Comparison of ENCODE assay signal across 30 cellular contexts in genomic region chr6:107542170-107542569, GRCh38. TPM values are rescaled to one million over a fixed set of nuclear protein-coding genes. Genes with fewer than 3 reads are reported as not detected.
DNase-seq lines count a peak whose midpoint lies in the region; ATAC-seq, FAIRE-seq and TF ChIP-seq lines count a peak whose summit lies in the region.
"Had no signal": no experiment of that assay in that cellular context is flagged by ENCODE, and none has a peak within 500 bp of the region (broad histone marks: within the 10 kb centered on the region; RNA-seq: fewer than 3 reads in every experiment).

No MANE protein-coding gene starts in this region.

- no peaks in the 10 kb centered on the region for H3F3A ChIP-seq in MM.1S (ENCODE audit: insufficient read depth, low read length)

- peak; percentile 10 for ATAC-seq in sciatic nerve
- ATAC-seq: activated naive CD4-positive, alpha-beta T cell treated with anti-CD3 and anti-CD28 coated beads, Interleukin-2, amount 50 U/mL, for 72 hours; GM12878; left lung; SK-N-SH treated with all-trans-retinoic acid at 6 μM for 48 hours had no signal

- H3K9me2 ChIP-seq in MM.1S (replicated peaks; ENCODE audit: insufficient read depth, low read length): no peaks in the 10 kb centered on the region; the same call in 1 of the 2 replicates

- no peaks in the 10 kb centered on the region for H3K79me2 ChIP-seq in MM.1S (ENCODE audit: low read length)

- peak; percentile 62 for FAIRE-seq in bronchial epithelial cell (lab: Jason Lieb, UNC)
- FAIRE-seq: colon, GM12878 had no signal

- H3K36me3 ChIP-seq in bronchial epithelial cell (ENCODE audit: control insufficient read depth, insufficient read depth, low read length) (no peaks in the 10 kb centered on the region), right atrium auricular region (no peaks in the 10 kb centered on the region), MM.1S (replicated peaks; ENCODE audit: insufficient read depth, low read length) (no peaks in the 10 kb centered on the region)
- H3K36me3 ChIP-seq: breast epithelium, left lung, MG63, thoracic aorta, WERI-Rb-1 had no signal

- DNase-seq in OCI-M1 (lab: John Stamatoyannopoulos, UW) (peak; percentile 26), bronchial epithelial cell (ENCODE audit: low read depth) (no peak), right atrium auricular region (ENCODE audit: low spot score) (peak; percentile 74), sciatic nerve (ENCODE audit: low spot score) (no peak), Kasumi-1 (lab: John Stamatoyannopoulos, UW) (no peak), DMS114 treated with DMSO at 0.1 percent for 48 hours (lab: John Stamatoyannopoulos, UW; ENCODE audit: unreplicated experiment) (no peak), MM.1S (no peak)
- DNase-seq: activated CD4-positive, alpha-beta T cell treated with anti-CD3 and anti-CD28 coated beads for 48 hours; activated effector memory CD4-positive, alpha-beta T cell treated with Interleukin-2 at 50 U/mL for 16 hours; CD8-positive, alpha-beta memory T cell; DMS 273 treated with DMSO at 0.1 percent for 48 hours; effector CD4-positive, alpha-beta T cell; GOT3; HFFc6; left lung; MG63; NCI-H1930; NCI-H2171 treated with DMSO at 0.1 percent for 48 hours; NCI-H510A; PC-9; retina; stimulated activated CD8-positive, alpha-beta memory T cell treated with anti-CD3 and anti-CD28 coated beads, Interleukin-4, amount 100 ng/mL, for 48 hours; T-helper 2 cell; WERI-Rb-1 had no signal

- no peaks in the 10 kb centered on the region for H3K27me3 ChIP-seq in bronchial epithelial cell (ENCODE audit: control insufficient read depth, insufficient read depth, low read length)
- no peaks in the 10 kb centered on the region for H3K27me3 ChIP-seq in right atrium auricular region
- H3K27me3 ChIP-seq in MM.1S (replicated peaks; ENCODE audit: insufficient read depth, low read length): no peaks in the 10 kb centered on the region
- H3K27me3 ChIP-seq: breast epithelium, left lung had no signal

- H3K4me1 ChIP-seq in right atrium auricular region: peaks cover 0 to 28% of the 10 kb centered on the region in 2 donors
- peaks cover 8% of the 10 kb centered on the region for H3K4me1 ChIP-seq in MM.1S (ENCODE audit: low read length)
- H3K4me1 ChIP-seq: breast epithelium had no signal

- no peak overlapping the region for H3K4me3 ChIP-seq in bronchial epithelial cell (ENCODE audit: low read depth, low read length)
- H3K4me3 ChIP-seq in right atrium auricular region: no peak overlapping the region
- no peak overlapping the region for H3K4me3 ChIP-seq in MM.1S (ENCODE audit: low read length)
- H3K4me3 ChIP-seq: breast epithelium, GM12878, left lung, MG63, PC-9, thoracic aorta had no signal

- no peak overlapping the region for H3K4me2 ChIP-seq in MM.1S (ENCODE audit: low read depth, low read length)
- H3K4me2 ChIP-seq: PC-9 had no signal

- no peak overlapping the region for H3K9ac ChIP-seq in MM.1S (ENCODE audit: low read length)

- H2AFZ ChIP-seq in MM.1S (ENCODE audit: low read length): no peak overlapping the region
- H2AFZ ChIP-seq: PC-9 had no signal

- H3K9me3 ChIP-seq in right atrium auricular region (no peaks in the 10 kb centered on the region), MM.1S (replicated peaks; ENCODE audit: insufficient read depth, low read length) (no peaks in the 10 kb centered on the region)
- H3K9me3 ChIP-seq: breast epithelium, left lung, MG63, thoracic aorta had no signal

- H4K20me1 ChIP-seq in MM.1S (ENCODE audit: insufficient read depth, low read length): no peaks in the 10 kb centered on the region

- H3K27ac ChIP-seq in right atrium auricular region (peak overlapping the region; percentile 52 to 70), MM.1S (ENCODE audit: low read length) (no peak overlapping the region)
- H3K27ac ChIP-seq: breast epithelium, left lung, PC-9, thoracic aorta, WERI-Rb-1 had no signal

- intact Hi-C loops in sciatic nerve (cut with DNase I): no loop called here

- TF ChIP-seq CTCF in bronchial epithelial cell (IDR thresholded peaks at IDR 0.05; ENCODE audit: insufficient read depth, low read length, severe bottlenecking) (no peak), right atrium auricular region (IDR thresholded peaks at IDR 0.05) (no peak), MM.1S (IDR thresholded peaks at IDR 0.05; ENCODE audit: low read length) (no peak)

RNA-seq across cellular contexts. Expression of gene SOBP, which starts 52.3 kb away (rescaled TPM):
- total RNA-seq in bronchial epithelial cell: 0.26 and 0.38 TPM in 2 replicates
- total RNA-seq in right atrium auricular region: 1 to 10 TPM; 8.2 to 8.5 TPM
- total RNA-seq in sciatic nerve: 18.5 TPM

Comparison
In these comparisons a context has a peak if more than half of its experiments do, and no peak if none do; other contexts are left out.
1. DNase-seq: peak in OCI-M1 (single experiment) and right atrium auricular region (single experiment); none in bronchial epithelial cell (single experiment), sciatic nerve (single experiment), Kasumi-1 (0 of 2), DMS114 treated with DMSO at 0.1 percent for 48 hours (single experiment) and MM.1S (single experiment).